ENCODE assay signal across 10 cellular contexts in genomic region chr17:7438656-7439460, GRCh38. TPM values are rescaled to one million over a fixed set of nuclear protein-coding genes. Genes with fewer than 3 reads are reported as not detected.
A peak's percentile ranks its signal among the peaks of the same experiment; 100 is the strongest.
DNase-seq lines count a peak whose midpoint lies in the region; ATAC-seq lines count a peak whose summit lies in the region.
"Had no signal": no experiment of that assay in that cellular context is flagged by ENCODE, and none has a peak within 500 bp of the region (broad histone marks: within the 10 kb centered on the region; RNA-seq: fewer than 3 reads in every experiment).

No MANE protein-coding gene starts in this region.

- H3K9me3 Mint-ChIP-seq in activated T-cell treated with anti-CD3 and anti-CD28 coated beads, Interleukin-2, amount 50 U/mL, for 4 hours, result no peaks in the 10 kb centered on the region
- no peaks in the 10 kb centered on the region for H3K9me3 Mint-ChIP-seq in activated naive CD8-positive, alpha-beta T cell treated with anti-CD3 and anti-CD28 coated beads for 36 hours
- no peaks in the 10 kb centered on the region for H3K9me3 Mint-ChIP-seq in stimulated activated naive CD8-positive, alpha-beta T cell treated with anti-CD3 and anti-CD28 coated beads, Interleukin-15, amount 100 ng/mL, for 72 hours

- H3K27ac ChIP-seq in iPS-20b (ENCODE audit: low read length), result no peak overlapping the region
- H3K27ac ChIP-seq: C4-2B had no signal

- H3K27ac Mint-ChIP-seq in activated naive CD8-positive, alpha-beta T cell treated with anti-CD3 and anti-CD28 coated beads for 36 hours, result no peak overlapping the region
- H3K27ac Mint-ChIP-seq in stimulated activated naive CD8-positive, alpha-beta T cell treated with anti-CD3 and anti-CD28 coated beads, Interleukin-15, amount 100 ng/mL, for 72 hours, result no peak overlapping the region

- no peak for ATAC-seq in activated T-cell treated with anti-CD3 and anti-CD28 coated beads, Interleukin-2, amount 50 U/mL, for 4 hours
- ATAC-seq in stimulated activated naive CD8-positive, alpha-beta T cell treated with anti-CD3 and anti-CD28 coated beads, Interleukin-15, amount 100 ng/mL, for 72 hours, result no peak
- ATAC-seq: pancreas had no signal

- H3K36me3 ChIP-seq in iPS-20b (ENCODE audit: insufficient read depth, low read depth, low read length), result no peaks in the 10 kb centered on the region
- H3K36me3 ChIP-seq: pancreas had no signal

- H3K4me3 Mint-ChIP-seq in activated T-cell treated with anti-CD3 and anti-CD28 coated beads, Interleukin-2, amount 50 U/mL, for 4 hours, result peak overlapping the region; percentile 67
- H3K4me3 Mint-ChIP-seq in activated naive CD8-positive, alpha-beta T cell treated with anti-CD3 and anti-CD28 coated beads for 36 hours, result peak overlapping the region; percentile 86
- H3K4me3 Mint-ChIP-seq in stimulated activated naive CD8-positive, alpha-beta T cell treated with anti-CD3 and anti-CD28 coated beads, Interleukin-15, amount 100 ng/mL, for 72 hours, result peak overlapping the region; percentile 87 to 99

- H3K9me3 ChIP-seq in iPS-20b (ENCODE audit: insufficient read depth, low read depth, low read length), result no peaks in the 10 kb centered on the region
- H3K9me3 ChIP-seq: pancreas had no signal

- H3K36me3 Mint-ChIP-seq in activated T-cell treated with anti-CD3 and anti-CD28 coated beads, Interleukin-2, amount 50 U/mL, for 4 hours (ENCODE audit: insufficient read depth), result no peaks in the 10 kb centered on the region
- H3K36me3 Mint-ChIP-seq in activated naive CD8-positive, alpha-beta T cell treated with anti-CD3 and anti-CD28 coated beads for 36 hours, result peaks cover 10% of the 10 kb centered on the region

- no peak for DNase-seq in activated T-cell treated with anti-CD3 and anti-CD28 coated beads, Interleukin-2, amount 50 U/mL, for 4 hours
- no peak for DNase-seq in activated T-cell treated with anti-CD3 and anti-CD28 coated beads, Interleukin-2, amount 50 U/mL, for 48 hours
- DNase-seq in activated naive CD8-positive, alpha-beta T cell treated with anti-CD3 and anti-CD28 coated beads for 36 hours, result no peak
- no peak for DNase-seq in stimulated activated naive CD8-positive, alpha-beta T cell treated with anti-CD3 and anti-CD28 coated beads, Interleukin-15, amount 100 ng/mL, for 72 hours
- DNase-seq in NCI-H526 treated with DMSO at 0.1 percent for 48 hours (lab: John Stamatoyannopoulos, UW) (no peak), head of caudate nucleus (no peak), middle frontal gyrus (ENCODE audit: extremely low spot score, low spot score) (no peak)

- peaks cover 67% of the 10 kb centered on the region for H3K27me3 ChIP-seq in iPS-20b (ENCODE audit: insufficient read depth, low read length)
- H3K27me3 ChIP-seq: pancreas had no signal

- peak overlapping the region; percentile 86 for H3K4me3 ChIP-seq in iPS-20b (ENCODE audit: low read length)

- peaks cover 35% of the 10 kb centered on the region for H3K4me1 Mint-ChIP-seq in activated T-cell treated with anti-CD3 and anti-CD28 coated beads, Interleukin-2, amount 50 U/mL, for 4 hours (ENCODE audit: low read depth)
- H3K4me1 Mint-ChIP-seq in activated naive CD8-positive, alpha-beta T cell treated with anti-CD3 and anti-CD28 coated beads for 36 hours, result peaks cover 41% of the 10 kb centered on the region
- peaks cover 57% of the 10 kb centered on the region for H3K4me1 Mint-ChIP-seq in stimulated activated naive CD8-positive, alpha-beta T cell treated with anti-CD3 and anti-CD28 coated beads, Interleukin-15, amount 100 ng/mL, for 72 hours

- peak overlapping the region; percentile 64; the same call in 1 of the 2 replicates for H3K9ac ChIP-seq in iPS-20b (ENCODE audit: low read depth, low read length)

- intact Hi-C loops in head of caudate nucleus (cut with DNase I), result loop anchor here (5.0 to 10.0 kb wide), 2 partner anchors 38 to 84 kb away; partner anchors contain the start of genes KCTD11, TMEM95 and ZBTB4

- peaks cover 28% of the 10 kb centered on the region; the same call in 1 of the 2 replicates for H3K4me1 ChIP-seq in iPS-20b (ENCODE audit: insufficient read depth, low read length)

- H3K27me3 Mint-ChIP-seq in activated T-cell treated with anti-CD3 and anti-CD28 coated beads, Interleukin-2, amount 50 U/mL, for 4 hours (ENCODE audit: low read depth), result peaks cover 47% of the 10 kb centered on the region
- peaks cover 49% of the 10 kb centered on the region for H3K27me3 Mint-ChIP-seq in activated naive CD8-positive, alpha-beta T cell treated with anti-CD3 and anti-CD28 coated beads for 36 hours
- peaks cover 50% of the 10 kb centered on the region for H3K27me3 Mint-ChIP-seq in stimulated activated naive CD8-positive, alpha-beta T cell treated with anti-CD3 and anti-CD28 coated beads, Interleukin-15, amount 100 ng/mL, for 72 hours

RNA-seq across cellular contexts. Expression of gene FGF11, which starts 0.5 kb away (rescaled TPM):
- under 1 TPM; 0.19 to 0.32 (median 0.28) TPM for total RNA-seq in activated T-cell treated with anti-CD3 and anti-CD28 coated beads, Interleukin-2, amount 50 U/mL, for 4 hours
- 1 to 10 TPM; 7.6 to 9.2 TPM for total RNA-seq in activated naive CD8-positive, alpha-beta T cell treated with anti-CD3 and anti-CD28 coated beads for 36 hours

RNA-seq across cellular contexts. Expression of gene TMEM102, which starts 3.6 kb away (rescaled TPM):
- 10 to 100 TPM; 11.8 to 13.9 (median 12.0) TPM for total RNA-seq in activated T-cell treated with anti-CD3 and anti-CD28 coated beads, Interleukin-2, amount 50 U/mL, for 4 hours
- 10 to 100 TPM; 10.4 TPM for total RNA-seq in activated naive CD8-positive, alpha-beta T cell treated with anti-CD3 and anti-CD28 coated beads for 36 hours

RNA-seq across cellular contexts. Expression of gene CHRNB1, which starts 6.0 kb away (rescaled TPM):
- 1 to 10 TPM; 3.9 to 4.6 (median 4.3) TPM for total RNA-seq in activated T-cell treated with anti-CD3 and anti-CD28 coated beads, Interleukin-2, amount 50 U/mL, for 4 hours
- total RNA-seq in activated naive CD8-positive, alpha-beta T cell treated with anti-CD3 and anti-CD28 coated beads for 36 hours, result 10 to 100 TPM; 10.6 to 11.3 TPM

RNA-seq across cellular contexts. Expression of gene SPEM3, which starts 10.2 kb away (rescaled TPM):
- total RNA-seq in activated T-cell treated with anti-CD3 and anti-CD28 coated beads, Interleukin-2, amount 50 U/mL, for 4 hours, result not detected
- total RNA-seq in activated naive CD8-positive, alpha-beta T cell treated with anti-CD3 and anti-CD28 coated beads for 36 hours, result not detected
- total RNA-seq: pancreas had no signal

RNA-seq across cellular contexts. Expression of gene SPEM2, which starts 13.4 kb away (rescaled TPM):
- total RNA-seq in activated T-cell treated with anti-CD3 and anti-CD28 coated beads, Interleukin-2, amount 50 U/mL, for 4 hours, result not detected
- total RNA-seq in activated naive CD8-positive, alpha-beta T cell treated with anti-CD3 and anti-CD28 coated beads for 36 hours, result not detected
- total RNA-seq: pancreas had no signal

Comparison
In these comparisons a context has a peak if more than half of its experiments do, and no peak if none do; other contexts are left out.
1. RNA of gene FGF11, which starts 0.5 kb away (total RNA-seq): 7.6 to 9.2 TPM in activated naive CD8-positive, alpha-beta T cell treated with anti-CD3 and anti-CD28 coated beads for 36 hours; 0.19 to 0.32 TPM in activated T-cell treated with anti-CD3 and anti-CD28 coated beads, Interleukin-2, amount 50 U/mL, for 4 hours; every median in the first group is over 4 times any median in the second.
2. Peak in every context shown above with its lines, with median percentiles within 50 percentile points of each other: H3K4me3 Mint-ChIP-seq.